In genomic region chr16:68197250-68197649, GRCh38 we compare ENCODE assay signal across 21 cellular contexts. TPM values are rescaled to one million over a fixed set of nuclear protein-coding genes. Genes with fewer than 3 reads are reported as not detected.
DNase-seq lines count a peak whose midpoint lies in the region; ATAC-seq and TF ChIP-seq lines count a peak whose summit lies in the region.
"Had no signal": no experiment of that assay in that cellular context is flagged by ENCODE, and none has a peak within 500 bp of the region (broad histone marks: within the 10 kb centered on the region; RNA-seq: fewer than 3 reads in every experiment).

No MANE protein-coding gene starts in this region.

- H3K4me1 ChIP-seq in mucosa of descending colon (ENCODE audit: low read depth): no peaks in the 10 kb centered on the region
- H3K4me1 ChIP-seq in hepatocyte (ENCODE audit: insufficient read depth): no peaks in the 10 kb centered on the region
- H3K4me1 ChIP-seq: breast epithelium, foreskin keratinocyte, thyroid gland had no signal

- H3K9me3 ChIP-seq in mucosa of descending colon (no peaks in the 10 kb centered on the region), hepatocyte (ENCODE audit: low read depth) (no peaks in the 10 kb centered on the region)
- H3K9me3 ChIP-seq: breast epithelium, thyroid gland had no signal

- H3K27me3 ChIP-seq in BJ (ENCODE audit: control insufficient read depth, insufficient read depth, low read length) (no peaks in the 10 kb centered on the region), hepatocyte (no peaks in the 10 kb centered on the region)
- H3K27me3 ChIP-seq: breast epithelium, foreskin keratinocyte, thyroid gland had no signal

- intact Hi-C loops in mucosa of descending colon (cut with DNase I, micrococcal nuclease): no loop called here

- peak; percentile 7 for DNase-seq in BJ (ENCODE audit: low read depth)
- peak; percentile 66 for DNase-seq in HK-2 (ENCODE audit: unreplicated experiment)
- peak; percentile 17 for DNase-seq in astrocyte of the spinal cord (ENCODE audit: low read depth, low spot score)
- peak; percentile 91 for DNase-seq in kidney tubule cell (ENCODE audit: low spot score)
- no peak for DNase-seq in NOMO-1 (lab: John Stamatoyannopoulos, UW; ENCODE audit: unreplicated experiment in 2 of 2)
- DNase-seq in mucosa of descending colon: no peak
- DNase-seq in hepatocyte (ENCODE audit: low spot score): no peak
- DNase-seq in SK-N-DZ (ENCODE audit: low spot score): no peak
- DNase-seq: activated naive CD8-positive, alpha-beta T cell treated with anti-CD3 and anti-CD28 coated beads, Interleukin-2, amount 10 ng/mL, durations not matched to agents 7 days and 5 days; cortex of kidney; left colon; midbrain; NCI-H526; Right ventricle myocardium superior; stimulated activated naive CD4-positive, alpha-beta T cell; SW 1271; thyroid gland had no signal

- CTCF ChIA-PET in BJ (lab: Yijun Ruan, JAX): no interaction called here

- H2AFZ ChIP-seq in hepatocyte: no peak overlapping the region

- no peaks in the 10 kb centered on the region for H3K36me3 ChIP-seq in BJ (ENCODE audit: control insufficient read depth, insufficient read depth, low read length)
- no peaks in the 10 kb centered on the region for H3K36me3 ChIP-seq in mucosa of descending colon (ENCODE audit: low read depth)
- no peaks in the 10 kb centered on the region for H3K36me3 ChIP-seq in hepatocyte (replicated peaks; ENCODE audit: insufficient read depth, low read depth)
- H3K36me3 ChIP-seq: breast epithelium had no signal

- POLR2A ChIA-PET in BJ (lab: Charles Lee): no interaction called here

- no peak for TF ChIP-seq CTCF in BJ (IDR thresholded peaks at IDR 0.05; ENCODE audit: insufficient read depth, low read depth, low read length)
- TF ChIP-seq CTCF in astrocyte of the spinal cord (IDR thresholded peaks at IDR 0.05; ENCODE audit: low read depth, low read length): no peak
- TF ChIP-seq CTCF in mucosa of descending colon (IDR thresholded peaks at IDR 0.05): no peak
- TF ChIP-seq CTCF in hepatocyte (IDR thresholded peaks at IDR 0.05; ENCODE audit: poor library complexity): no peak

- no peaks in the 10 kb centered on the region for H3K9me2 ChIP-seq in hepatocyte (replicated peaks; ENCODE audit: insufficient read depth)

- no peaks in the 10 kb centered on the region for H4K20me1 ChIP-seq in hepatocyte (ENCODE audit: insufficient read depth, poor library complexity, severe bottlenecking)

- H3K4me2 ChIP-seq in hepatocyte: no peak overlapping the region

- no peak for ATAC-seq in mucosa of descending colon
- ATAC-seq: foreskin keratinocyte, HCT116, left colon had no signal

- 96% methylated on average over 2 of the region's 2 CpGs for WGBS in hepatocyte (ENCODE audit: low lambda C conversion rate, missing lambda C conversion rate)

- in situ Hi-C loops in astrocyte of the spinal cord (cut with HindIII; ENCODE audit: low sequenced_read_pairs): no loop called here

- H3K79me2 ChIP-seq in hepatocyte: peaks cover 6% of the 10 kb centered on the region

- H3K4me3 ChIP-seq in BJ (ENCODE audit: low read depth, low read length): no peak overlapping the region
- H3K4me3 ChIP-seq in astrocyte of the spinal cord (ENCODE audit: low read depth, low read length): no peak overlapping the region
- H3K4me3 ChIP-seq in mucosa of descending colon: no peak overlapping the region
- no peak overlapping the region for H3K4me3 ChIP-seq in hepatocyte
- H3K4me3 ChIP-seq: breast epithelium, skin epidermis, thyroid gland had no signal

- no peak overlapping the region for H3K27ac ChIP-seq in hepatocyte
- H3K27ac ChIP-seq: breast epithelium, foreskin keratinocyte, skin epidermis, thyroid gland had no signal

RNA-seq across cellular contexts. Expression of gene ESRP2, which starts 38.7 kb away (rescaled TPM):
- 0.04 TPM in 2 replicates for polyA plus RNA-seq in BJ (2011; rRNA removed)
- polyA minus RNA-seq in BJ (2011; rRNA and poly(A)+ RNA removed): 0.62 TPM in 1 of 2 replicates, not detected in the other
- 100 to 1,000 TPM in 1 of 3 donors, 10 to 100 TPM in 2; 46.6 to 125 (median 94.5) TPM for total RNA-seq in mucosa of descending colon
- 39.5 and 45.6 TPM in 2 replicates for total RNA-seq in hepatocyte
- 45.6 and 52.4 TPM in 2 replicates for polyA plus RNA-seq in hepatocyte
- 0.07 and 3.4 TPM in 2 replicates for polyA plus RNA-seq in SK-N-DZ (2014; cell fraction: cytosol; rRNA removed)
- 0.24 and 1.7 TPM in 2 replicates for polyA plus RNA-seq in SK-N-DZ (2014; cell fraction: nucleus; rRNA removed)

RNA-seq across cellular contexts. Expression of gene PLA2G15, which starts 47.9 kb away (rescaled TPM):
- polyA plus RNA-seq in BJ (2011; rRNA removed) (23.9 and 39.2 TPM in 2 replicates), hepatocyte (31.7 and 34.2 TPM in 2 replicates)
- polyA minus RNA-seq in BJ (2011; rRNA and poly(A)+ RNA removed): 11.7 and 14.6 TPM in 2 replicates
- total RNA-seq in mucosa of descending colon (10 to 100 TPM; 13.2 to 14.2 (median 13.5) TPM), hepatocyte (24.2 and 34.8 TPM in 2 replicates)
- polyA plus RNA-seq in SK-N-DZ (2014; cell fraction: cytosol; rRNA removed): 13.1 and 15.1 TPM in 2 replicates
- 12.6 and 13.1 TPM in 2 replicates for polyA plus RNA-seq in SK-N-DZ (2014; cell fraction: nucleus; rRNA removed)

Comparison
In these comparisons a context has a peak if more than half of its experiments do, and no peak if none do; other contexts are left out.
1. DNase-seq: peak in BJ (single experiment), HK-2 (single experiment), astrocyte of the spinal cord (single experiment) and kidney tubule cell (single experiment); none in NOMO-1 (0 of 2), mucosa of descending colon (0 of 3), hepatocyte (single experiment) and SK-N-DZ (single experiment).